ENCODE assay signal across 10 cellular contexts in the genomic region with DNA sequence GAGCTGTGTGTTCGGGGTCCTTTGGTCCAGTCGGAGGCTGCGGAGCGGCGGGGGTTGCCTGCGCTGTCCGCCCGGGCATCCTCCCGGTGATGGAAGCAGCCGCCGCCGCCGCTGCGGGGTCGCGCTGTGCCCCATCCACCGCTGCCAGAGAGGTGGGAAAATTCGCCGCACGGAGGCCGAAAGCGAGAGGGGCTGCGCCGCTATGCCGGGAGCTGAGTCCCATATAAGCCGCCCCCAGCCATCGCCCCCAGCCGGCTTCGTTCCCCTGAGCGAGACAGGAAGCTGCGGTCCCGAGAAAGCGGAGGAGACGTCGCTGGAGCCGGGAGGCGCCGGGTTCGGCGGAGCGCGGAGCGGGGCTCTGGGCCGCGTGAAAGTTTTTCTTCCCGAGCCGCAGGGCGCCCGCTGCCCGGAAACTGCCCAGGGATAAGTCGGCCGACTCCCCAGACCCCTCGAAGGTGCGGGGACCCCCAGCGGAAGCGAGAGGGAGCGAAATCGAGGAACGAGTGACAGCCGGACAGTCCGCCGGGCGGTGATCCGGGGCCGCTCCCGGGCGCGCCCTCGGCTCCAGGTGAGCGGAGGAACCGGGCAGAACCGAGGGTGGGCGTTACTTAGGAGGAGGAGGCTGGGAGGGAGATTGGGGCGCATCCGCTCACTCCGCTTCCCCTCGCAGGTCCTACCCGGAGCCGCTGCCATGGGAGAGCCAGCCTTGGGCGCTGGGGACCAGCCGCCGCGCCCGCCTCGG. TPM values are rescaled to one million over a fixed set of nuclear protein-coding genes. Genes with fewer than 3 reads are reported as not detected.
DNase-seq lines count a peak whose midpoint lies in the region; ATAC-seq, FAIRE-seq and TF ChIP-seq lines count a peak whose summit lies in the region.
"Had no signal": no experiment of that assay in that cellular context is flagged by ENCODE, and none has a peak within 500 bp of the region (broad histone marks: within the 10 kb centered on the region; RNA-seq: fewer than 3 reads in every experiment).

No MANE protein-coding gene starts in this region.

- H3K36me3 ChIP-seq in SJCRH30 (no peaks in the 10 kb centered on the region), iPS-18a (ENCODE audit: control insufficient read depth, low read depth, low read length) (no peaks in the 10 kb centered on the region), smooth muscle cell (ENCODE audit: low read depth) (no peaks in the 10 kb centered on the region)

- H3K27ac ChIP-seq in SJCRH30 (no peak overlapping the region), iPS-18a (ENCODE audit: low read length) (no peak overlapping the region), smooth muscle cell (ENCODE audit: low read depth) (no peak overlapping the region)

- H3K4me2 ChIP-seq in smooth muscle cell = peak overlapping the region; percentile 85

- under 1% methylated on average over 83 of the region's 85 CpGs for WGBS in smooth muscle cell (ENCODE audit: low lambda C conversion rate)

- peak overlapping the region; percentile 95 for H2AFZ ChIP-seq in smooth muscle cell (ENCODE audit: low read depth)

- no peaks in the 10 kb centered on the region for H3K9me3 ChIP-seq in SJCRH30 (replicated peaks)
- H3K9me3 ChIP-seq in iPS-18a (ENCODE audit: control insufficient read depth, low read depth, low read length) = no peaks in the 10 kb centered on the region
- no peaks in the 10 kb centered on the region for H3K9me3 ChIP-seq in smooth muscle cell (replicated peaks; ENCODE audit: low read depth)

- no peaks in the 10 kb centered on the region for H4K20me1 ChIP-seq in smooth muscle cell (ENCODE audit: low read depth)

- peaks cover 30% of the 10 kb centered on the region for H3K79me2 ChIP-seq in smooth muscle cell (ENCODE audit: low read depth)

- DNase-seq in DMS53 (lab: John Stamatoyannopoulos, UW) (peak; percentile 63), DMS53 treated with DMSO at 0.1 percent for 48 hours (lab: John Stamatoyannopoulos, UW; ENCODE audit: unreplicated experiment) (no peak), SJCRH30 (peak; percentile 46 to 51), astrocyte of the cerebellum (ENCODE audit: low read depth) (no peak), smooth muscle cell (lab: John Stamatoyannopoulos, UW; ENCODE audit: unreplicated experiment) (no peak), D721Med (ENCODE audit: insufficient read length, low spot score) (no peak)

- H3K4me3 ChIP-seq in SJCRH30 (peak overlapping the region; percentile 85), astrocyte of the cerebellum (ENCODE audit: low read depth, low read length) (peak overlapping the region; percentile 79), iPS-18a (ENCODE audit: low read length) (peak overlapping the region; percentile 76), smooth muscle cell (peak overlapping the region; percentile 91)

- H3K4me1 ChIP-seq in SJCRH30 (no peaks in the 10 kb centered on the region; the same call in 1 of the 2 replicates), iPS-18a (ENCODE audit: control insufficient read depth, low read depth, low read length) (peaks cover 6% of the 10 kb centered on the region), smooth muscle cell (ENCODE audit: low read depth) (peaks cover 3% of the 10 kb centered on the region)

- peak; percentile 15 for ATAC-seq in HG02943 (IDR thresholded peaks at IDR 0.05; ENCODE audit: low read depth, unreplicated experiment)

- no peaks in the 10 kb centered on the region for H3F3A ChIP-seq in smooth muscle cell (ENCODE audit: low read depth)

- H3K27me3 ChIP-seq in SJCRH30 = peaks cover 7% of the 10 kb centered on the region; the same call in 1 of the 2 replicates
- H3K27me3 ChIP-seq in iPS-18a (ENCODE audit: control insufficient read depth, insufficient read depth, low read length) = peaks cover 25% of the 10 kb centered on the region
- H3K27me3 ChIP-seq in smooth muscle cell (ENCODE audit: low read depth) = peaks cover 4% of the 10 kb centered on the region

- FAIRE-seq in D721Med (lab: Jason Lieb, UNC) = no peak
- FAIRE-seq: A204.1, endometrium had no signal

- TF ChIP-seq CTCF in astrocyte of the cerebellum (IDR thresholded peaks at IDR 0.05; ENCODE audit: low read depth, low read length, missing control alignments) (peak; percentile 6), smooth muscle cell (IDR thresholded peaks at IDR 0.05; ENCODE audit: borderline replicate concordance, insufficient read depth, poor library complexity, severe bottlenecking) (no peak), D721Med (IDR thresholded peaks at IDR 0.05; ENCODE audit: insufficient read depth, missing control alignments) (no peak)

- in situ Hi-C loops in astrocyte of the cerebellum (cut with HindIII; ENCODE audit: low sequenced_read_pairs) = no loop called here

- H3K9ac ChIP-seq in iPS-18a (ENCODE audit: low read length) = no peak overlapping the region
- H3K9ac ChIP-seq in smooth muscle cell (ENCODE audit: low read depth) = peak overlapping the region; percentile 35

RNA-seq across cellular contexts. Expression of a gene that starts 0.6 kb away (rescaled TPM):
- 2.3 and 2.6 TPM in 2 replicates for total RNA-seq in SJCRH30 (2014; rRNA removed; shearing (Covaris generic))
- 14.5 and 16.0 TPM in 2 replicates for total RNA-seq in smooth muscle cell
- polyA plus RNA-seq in smooth muscle cell = 10.4 and 12.6 TPM in 2 replicates

Comparison
In these comparisons a context has a peak if more than half of its experiments do, and no peak if none do; other contexts are left out.
1. DNase-seq: peak in DMS53 (single experiment) and SJCRH30 (2 of 2); none in DMS53 treated with DMSO at 0.1 percent for 48 hours (single experiment), astrocyte of the cerebellum (single experiment), smooth muscle cell (single experiment) and D721Med (single experiment).
2. Peak in every context shown above with its lines, with median percentiles within 50 percentile points of each other: H3K4me3 ChIP-seq.